Comparison of ENCODE assay signal across 10 cellular contexts in the genomic region with DNA sequence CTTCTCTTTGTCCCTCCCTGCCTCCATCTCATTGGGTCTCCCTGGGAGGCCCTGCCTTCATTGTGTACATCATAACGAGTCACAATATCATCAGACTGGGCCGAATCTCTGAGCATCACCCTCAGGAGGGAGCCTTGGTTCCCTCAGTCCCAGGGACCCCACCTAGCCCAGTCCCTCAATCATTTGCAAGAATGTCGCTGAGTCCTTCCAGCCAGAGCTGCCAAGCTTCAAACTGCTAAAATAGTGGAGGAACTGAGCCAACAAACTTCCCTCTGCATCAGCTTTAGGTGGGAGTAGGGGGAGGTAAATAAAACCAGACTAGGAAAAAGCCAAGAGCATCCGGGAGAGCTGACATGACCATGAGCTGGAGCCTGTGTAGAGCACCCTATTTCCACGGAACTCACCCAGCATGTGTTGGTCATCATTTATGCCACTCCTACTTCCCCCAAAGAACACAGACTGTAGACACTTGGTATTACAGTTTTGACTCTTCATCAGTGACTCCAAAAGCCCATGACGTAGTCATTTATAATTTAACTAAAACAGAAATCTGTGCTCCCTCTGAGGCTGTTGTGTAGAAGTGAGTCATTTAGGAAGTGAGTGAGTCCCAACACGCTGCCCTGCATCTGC. TPM values are rescaled to one million over a fixed set of nuclear protein-coding genes. Genes with fewer than 3 reads are reported as not detected.
DNase-seq lines count a peak whose midpoint lies in the region; ATAC-seq, FAIRE-seq and TF ChIP-seq lines count a peak whose summit lies in the region.
"Had no signal": no experiment of that assay in that cellular context is flagged by ENCODE, and none has a peak within 500 bp of the region (broad histone marks: within the 10 kb centered on the region; RNA-seq: fewer than 3 reads in every experiment).

No MANE protein-coding gene starts in this region.

- CTCF ChIA-PET in activated CD8-positive, alpha-beta memory T cell treated with anti-CD3 and anti-CD28 coated beads, Interleukin-2, amount 10 ng/mL, durations not matched to agents 7 days and 5 days (lab: Charles Lee), result interaction anchor here (0.7 to 2.1 kb wide), 2 partner anchors 70 to 106 kb away, joined by 3 to 6 read pairs; no protein-coding TSS in a partner anchor

- H3K4me1 Mint-ChIP-seq in activated CD8-positive, alpha-beta memory T cell treated with anti-CD3 and anti-CD28 coated beads, Interleukin-2, amount 10 ng/mL, durations not matched to agents 7 days and 5 days, result peaks cover 37% of the 10 kb centered on the region
- H3K4me1 Mint-ChIP-seq in activated T-helper 1 cell treated with anti-CD3 and anti-CD28 coated beads, Interleukin-12 subunit alpha, Interleukin-12 subunit beta, Interleukin-2, Interleukin-4 antibody, amounts not matched to agents 30 ng/mL and 10 ng/mL and 1 ng/mL, durations not matched to agents 14 hours and 24 hours and 36 hours (ENCODE audit: low read depth), result peaks cover 52% of the 10 kb centered on the region

- no peak for DNase-seq in activated CD8-positive, alpha-beta memory T cell treated with anti-CD3 and anti-CD28 coated beads, Interleukin-2, amount 10 ng/mL, durations not matched to agents 7 days and 5 days
- no peak for DNase-seq in activated CD8-positive, alpha-beta memory T cell treated with anti-CD3 and anti-CD28 coated beads, Interleukin-2, amount 50 U/mL, for 4 hours
- DNase-seq in activated T-helper 1 cell treated with anti-CD3 and anti-CD28 coated beads, Interleukin-12 subunit alpha, Interleukin-12 subunit beta, Interleukin-2, Interleukin-4 antibody, amounts not matched to agents 30 ng/mL and 10 ng/mL and 1 ng/mL, durations not matched to agents 14 hours and 24 hours and 36 hours (ENCODE audit: low spot score), result no peak
- DNase-seq in stimulated activated CD4-positive, alpha-beta T cell treated with anti-CD3 and anti-CD28 coated beads, TNF-alpha, amount 100 ng/mL, for 48 hours (ENCODE audit: low read depth in 3 of 3), result peak in 2 of 3 donors; percentile 27 to 60
- DNase-seq in NCI-H128 (lab: John Stamatoyannopoulos, UW; ENCODE audit: unreplicated experiment), result no peak
- DNase-seq in dorsolateral prefrontal cortex, result no peak
- no peak for DNase-seq in HTR-8/SVneo (ENCODE audit: insufficient read length, low spot score)
- DNase-seq: NCI-H1930 had no signal

- peaks cover 8% of the 10 kb centered on the region for H3K36me3 Mint-ChIP-seq in activated CD8-positive, alpha-beta memory T cell treated with anti-CD3 and anti-CD28 coated beads, Interleukin-2, amount 10 ng/mL, durations not matched to agents 7 days and 5 days
- peaks cover 2% of the 10 kb centered on the region for H3K36me3 Mint-ChIP-seq in activated T-helper 1 cell treated with anti-CD3 and anti-CD28 coated beads, Interleukin-12 subunit alpha, Interleukin-12 subunit beta, Interleukin-2, Interleukin-4 antibody, amounts not matched to agents 30 ng/mL and 10 ng/mL and 1 ng/mL, durations not matched to agents 14 hours and 24 hours and 36 hours (ENCODE audit: low read depth)

- no peak overlapping the region for H3K4me3 ChIP-seq in dorsolateral prefrontal cortex

- no peak overlapping the region for H3K4me3 Mint-ChIP-seq in activated CD8-positive, alpha-beta memory T cell treated with anti-CD3 and anti-CD28 coated beads, Interleukin-2, amount 10 ng/mL, durations not matched to agents 7 days and 5 days
- no peak overlapping the region for H3K4me3 Mint-ChIP-seq in activated T-helper 1 cell treated with anti-CD3 and anti-CD28 coated beads, Interleukin-12 subunit alpha, Interleukin-12 subunit beta, Interleukin-2, Interleukin-4 antibody, amounts not matched to agents 30 ng/mL and 10 ng/mL and 1 ng/mL, durations not matched to agents 14 hours and 24 hours and 36 hours

- H3K9me3 Mint-ChIP-seq in activated CD8-positive, alpha-beta memory T cell treated with anti-CD3 and anti-CD28 coated beads, Interleukin-2, amount 10 ng/mL, durations not matched to agents 7 days and 5 days (ENCODE audit: low read depth), result peaks cover 7% of the 10 kb centered on the region
- peaks cover 24% of the 10 kb centered on the region for H3K9me3 Mint-ChIP-seq in activated T-helper 1 cell treated with anti-CD3 and anti-CD28 coated beads, Interleukin-12 subunit alpha, Interleukin-12 subunit beta, Interleukin-2, Interleukin-4 antibody, amounts not matched to agents 30 ng/mL and 10 ng/mL and 1 ng/mL, durations not matched to agents 14 hours and 24 hours and 36 hours

- peak; percentile 80 for ATAC-seq in activated CD8-positive, alpha-beta memory T cell treated with anti-CD3 and anti-CD28 coated beads, Interleukin-2, amount 10 ng/mL, durations not matched to agents 7 days and 5 days
- ATAC-seq in HG02981 (IDR thresholded peaks at IDR 0.05; ENCODE audit: unreplicated experiment), result peak; percentile 68

- intact Hi-C loops in activated T-helper 1 cell treated with anti-CD3 and anti-CD28 coated beads, Interleukin-12 subunit alpha, Interleukin-12 subunit beta, Interleukin-2, Interleukin-4 antibody, amounts not matched to agents 30 ng/mL and 10 ng/mL and 1 ng/mL, durations not matched to agents 14 hours and 24 hours and 36 hours (cut with micrococcal nuclease), result loop anchor here (1.0 kb wide), 1 partner anchor 70 kb away; no protein-coding TSS in a partner anchor
- intact Hi-C loops in dorsolateral prefrontal cortex (cut with DNase I), result no loop called here

- H3K27ac Mint-ChIP-seq in activated CD8-positive, alpha-beta memory T cell treated with anti-CD3 and anti-CD28 coated beads, Interleukin-2, amount 10 ng/mL, durations not matched to agents 7 days and 5 days, result no peak overlapping the region
- peak overlapping the region; percentile 71 for H3K27ac Mint-ChIP-seq in activated T-helper 1 cell treated with anti-CD3 and anti-CD28 coated beads, Interleukin-12 subunit alpha, Interleukin-12 subunit beta, Interleukin-2, Interleukin-4 antibody, amounts not matched to agents 30 ng/mL and 10 ng/mL and 1 ng/mL, durations not matched to agents 14 hours and 24 hours and 36 hours

- no peak for FAIRE-seq in HTR-8/SVneo (lab: Jason Lieb, UNC)
- FAIRE-seq: colon had no signal

- H3K27ac ChIP-seq in dorsolateral prefrontal cortex, result no peak overlapping the region

- H3K27me3 Mint-ChIP-seq in activated CD8-positive, alpha-beta memory T cell treated with anti-CD3 and anti-CD28 coated beads, Interleukin-2, amount 10 ng/mL, durations not matched to agents 7 days and 5 days, result peaks cover 78% of the 10 kb centered on the region
- peaks cover 22% of the 10 kb centered on the region for H3K27me3 Mint-ChIP-seq in activated T-helper 1 cell treated with anti-CD3 and anti-CD28 coated beads, Interleukin-12 subunit alpha, Interleukin-12 subunit beta, Interleukin-2, Interleukin-4 antibody, amounts not matched to agents 30 ng/mL and 10 ng/mL and 1 ng/mL, durations not matched to agents 14 hours and 24 hours and 36 hours (ENCODE audit: insufficient read depth)

- peaks cover 0 to 12% (median 0%) of the 10 kb centered on the region in 45 donors for H3K27me3 ChIP-seq in dorsolateral prefrontal cortex

- TF ChIP-seq CTCF in dorsolateral prefrontal cortex (IDR thresholded peaks at IDR 0.05 in 54 of 56, conservative IDR thresholded peaks at IDR 0.05 in 2 of 56; ENCODE audit: low read depth in 1 of 56, partially characterized antibody in 56 of 56), result no peak

RNA-seq across cellular contexts. Expression of gene IL17A, which starts 28.8 kb away (rescaled TPM):
- total RNA-seq in activated CD8-positive, alpha-beta memory T cell treated with anti-CD3 and anti-CD28 coated beads, Interleukin-2, amount 10 ng/mL, durations not matched to agents 7 days and 5 days, result not detected
- total RNA-seq in activated T-helper 1 cell treated with anti-CD3 and anti-CD28 coated beads, Interleukin-12 subunit alpha, Interleukin-12 subunit beta, Interleukin-2, Interleukin-4 antibody, amounts not matched to agents 30 ng/mL and 10 ng/mL and 1 ng/mL, durations not matched to agents 14 hours and 24 hours and 36 hours, result not detected in 2 replicates
- total RNA-seq in dorsolateral prefrontal cortex, result not detected

Comparison
In these comparisons a context has a peak if more than half of its experiments do, and no peak if none do; other contexts are left out.
1. DNase-seq: peak in stimulated activated CD4-positive, alpha-beta T cell treated with anti-CD3 and anti-CD28 coated beads, TNF-alpha, amount 100 ng/mL, for 48 hours (2 of 3); none in activated CD8-positive, alpha-beta memory T cell treated with anti-CD3 and anti-CD28 coated beads, Interleukin-2, amount 10 ng/mL, durations not matched to agents 7 days and 5 days (single experiment), activated CD8-positive, alpha-beta memory T cell treated with anti-CD3 and anti-CD28 coated beads, Interleukin-2, amount 50 U/mL, for 4 hours (single experiment), activated T-helper 1 cell treated with anti-CD3 and anti-CD28 coated beads, Interleukin-12 subunit alpha, Interleukin-12 subunit beta, Interleukin-2, Interleukin-4 antibody, amounts not matched to agents 30 ng/mL and 10 ng/mL and 1 ng/mL, durations not matched to agents 14 hours and 24 hours and 36 hours (single experiment), NCI-H128 (single experiment), dorsolateral prefrontal cortex (0 of 10) and HTR-8/SVneo (single experiment).